ENCODE assay signal across 10 cellular contexts in the genomic region with DNA sequence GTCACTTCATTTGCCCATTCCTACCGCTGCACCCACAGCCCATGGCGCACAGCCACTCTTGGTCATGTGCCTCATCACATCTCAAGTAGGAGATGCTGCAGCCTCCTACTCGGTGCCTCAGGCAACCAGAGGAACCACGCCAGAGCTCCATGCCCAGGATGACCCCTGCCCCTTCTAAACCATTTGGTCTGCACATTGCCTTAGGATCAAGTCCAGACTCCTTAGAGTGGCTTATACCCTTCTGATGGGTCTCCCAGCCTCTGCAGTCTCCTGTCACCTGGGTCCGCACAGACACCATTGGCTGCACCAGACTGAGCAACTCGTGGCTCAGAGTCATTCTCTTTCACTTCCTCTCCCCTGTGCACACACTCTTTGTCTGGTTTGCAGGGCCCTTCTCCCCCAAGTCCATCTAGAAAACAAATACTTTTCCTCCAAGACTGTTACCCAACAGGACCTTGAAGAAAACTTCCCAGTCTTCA. TPM values are rescaled to one million over a fixed set of nuclear protein-coding genes. Genes with fewer than 3 reads are reported as not detected.
DNase-seq lines count a peak whose midpoint lies in the region; ATAC-seq and TF ChIP-seq lines count a peak whose summit lies in the region.
"Had no signal": no experiment of that assay in that cellular context is flagged by ENCODE, and none has a peak within 500 bp of the region (broad histone marks: within the 10 kb centered on the region; RNA-seq: fewer than 3 reads in every experiment).

No MANE protein-coding gene starts in this region.

- H3K4me1 ChIP-seq in OCI-LY1 (ENCODE audit: insufficient read depth, low read length, severe bottlenecking) (peaks cover 67% of the 10 kb centered on the region), muscle layer of duodenum (ENCODE audit: control insufficient read depth in 1 of 2, insufficient read depth in 2 of 2, low read length in 2 of 2) (peaks cover 11 to 41% of the 10 kb centered on the region in 2 donors), ovary (ENCODE audit: insufficient read depth) (peaks cover 8% of the 10 kb centered on the region)

- TF ChIP-seq EP300 in ovary (IDR thresholded peaks at IDR 0.05) = no peak

- peak overlapping the region; percentile 63 for H3K4me2 ChIP-seq in OCI-LY1 (ENCODE audit: low read length)

- no peak for TF ChIP-seq POLR2A in ovary (IDR thresholded peaks at IDR 0.05)

- 86 to 90% (median 88%) methylated on average over 6 of the region's 6 CpGs for WGBS in ovary, 3 donors

- 0 out of 2 replicates have a peak, but pooled peaks cover 5% of the 10 kb centered on the region for H3F3A ChIP-seq in OCI-LY1 (ENCODE audit: insufficient read depth, low read length)

- DNase-seq in NCI-H345 treated with DMSO at 0.1 percent for 48 hours (lab: John Stamatoyannopoulos, UW; ENCODE audit: unreplicated experiment) (peak; percentile 0), NCI-H345 (lab: John Stamatoyannopoulos, UW) (no peak), ovary (no peak), NCI-H748 treated with DMSO at 0.1 percent for 48 hours (lab: John Stamatoyannopoulos, UW) (no peak)
- no peak for DNase-seq in effector CD4-positive, alpha-beta T cell

- H3K36me3 ChIP-seq in OCI-LY1 (ENCODE audit: insufficient read depth, low read length) = no peaks in the 10 kb centered on the region
- H3K36me3 ChIP-seq in muscle layer of duodenum (ENCODE audit: control insufficient read depth in 1 of 2, insufficient read depth in 2 of 2, low read length in 2 of 2) = peaks cover 0 to 4% of the 10 kb centered on the region in 2 donors
- no peaks in the 10 kb centered on the region for H3K36me3 ChIP-seq in ovary
- H3K36me3 ChIP-seq: SJSA1 had no signal

- H4K20me1 ChIP-seq in OCI-LY1 (ENCODE audit: insufficient read depth, low read length) = no peaks in the 10 kb centered on the region

- H3K4me3 ChIP-seq in OCI-LY1 (ENCODE audit: low read depth, low read length, poor library complexity, severe bottlenecking) = peak overlapping the region; percentile 29
- H3K4me3 ChIP-seq in muscle layer of duodenum (ENCODE audit: low read depth in 1 of 2, low read length in 2 of 2) = no peak overlapping the region
- H3K4me3 ChIP-seq in ovary = no peak overlapping the region
- H3K4me3 ChIP-seq: SJSA1 had no signal

- H3K79me2 ChIP-seq in OCI-LY1 (ENCODE audit: insufficient read depth, low read length) = no peaks in the 10 kb centered on the region

- intact Hi-C loops in ovary (cut with DNase I) = loop anchor here (5.0 to 10.0 kb wide), 4 partner anchors 147 to 252 kb away; a partner anchor contains a TSS

- TF ChIP-seq CTCF in OCI-LY1 (IDR thresholded peaks at IDR 0.05; ENCODE audit: low read length) (no peak), ovary (IDR thresholded peaks at IDR 0.05) (no peak)

- H3K9me2 ChIP-seq in OCI-LY1 (ENCODE audit: low read depth, low read length) = no peaks in the 10 kb centered on the region

- H3K9me3 ChIP-seq in OCI-LY1 (ENCODE audit: low read length) (no peaks in the 10 kb centered on the region), muscle layer of duodenum (ENCODE audit: control insufficient read depth in 1 of 2, low read length in 2 of 2) (no peaks in the 10 kb centered on the region), ovary (no peaks in the 10 kb centered on the region)
- H3K9me3 ChIP-seq: SJSA1 had no signal

- H3K27ac ChIP-seq in OCI-LY1 (ENCODE audit: low read depth, low read length, poor library complexity, severe bottlenecking) (peak overlapping the region; percentile 97), muscle layer of duodenum (ENCODE audit: low read length) (peak overlapping the region; percentile 64), ovary (no peak overlapping the region)
- H3K27ac ChIP-seq: 22Rv1, SJSA1 had no signal

- ATAC-seq in HG02678 (IDR thresholded peaks at IDR 0.05; ENCODE audit: unreplicated experiment) = peak; percentile 65

- peak overlapping the region; percentile 62 for H3K9ac ChIP-seq in OCI-LY1 (ENCODE audit: low read length)

- H3K27me3 ChIP-seq in OCI-LY1 (ENCODE audit: insufficient read depth, low read length) = no peaks in the 10 kb centered on the region
- H3K27me3 ChIP-seq in muscle layer of duodenum (ENCODE audit: low read depth, low read length) = no peaks in the 10 kb centered on the region
- H3K27me3 ChIP-seq in ovary = no peaks in the 10 kb centered on the region
- H3K27me3 ChIP-seq: SJSA1 had no signal

- peak overlapping the region; percentile 2; the same call in 1 of the 2 replicates for H2AFZ ChIP-seq in OCI-LY1 (ENCODE audit: low read length)

RNA-seq across cellular contexts. Expression of a gene that starts 2.2 kb away (rescaled TPM):
- 1 to 10 TPM; 1.4 to 7.2 (median 3.8) TPM for total RNA-seq in ovary
- polyA plus RNA-seq in ovary = 10 to 100 TPM in 1 of 2 donors, 1 to 10 TPM in 1; 2.4 to 11.1 TPM
- total RNA-seq: SJSA1 had no signal

RNA-seq across cellular contexts. Expression of a gene that starts 2.2 kb away (rescaled TPM):
- total RNA-seq in ovary = 1 to 10 TPM in 4 of 7 donors, under 1 TPM in 1, not detected in 2; 0.78 to 3.2 (median 2.6) TPM
- 1 to 10 TPM in 1 of 2 donors, under 1 TPM in 1; 0.87 to 2.6 TPM for polyA plus RNA-seq in ovary
- total RNA-seq: SJSA1 had no signal

RNA-seq across cellular contexts. Expression of a gene that starts 31.9 kb away (rescaled TPM):
- total RNA-seq in ovary = 10 to 100 TPM in 4 of 7 donors, 1 to 10 TPM in 3; 5.4 to 20.0 (median 11.0) TPM
- 10 to 100 TPM in 1 of 2 donors, 1 to 10 TPM in 1; 8.6 to 41.8 TPM for polyA plus RNA-seq in ovary
- total RNA-seq: SJSA1 had no signal

RNA-seq across cellular contexts. Expression of a gene that starts 56.4 kb away (rescaled TPM):
- 100 to 1,000 TPM; 125 to 152 (median 136) TPM for total RNA-seq in ovary
- 100 to 1,000 TPM; 183 to 277 TPM for polyA plus RNA-seq in ovary

RNA-seq across cellular contexts. Expression of a gene that starts 56.6 kb away (rescaled TPM):
- total RNA-seq in ovary = 10 to 100 TPM; 14.5 to 68.4 (median 21.7) TPM
- 10 to 100 TPM; 12.7 to 23.8 TPM for polyA plus RNA-seq in ovary

Comparison
In these comparisons a context has a peak if more than half of its experiments do, and no peak if none do; other contexts are left out.
1. H3K27ac ChIP-seq: peak in OCI-LY1 (single experiment) and muscle layer of duodenum (single experiment); none in ovary (0 of 2).